Comparison of ENCODE assay signal across 26 cellular contexts in genomic region chr3:132756108-132756650, GRCh38.
"Had no signal": no experiment of that assay in that cellular context is flagged by ENCODE, and none has a peak within 500 bp of the region (broad histone marks: within the 10 kb centered on the region; RNA-seq: fewer than 3 reads in every experiment).

No MANE protein-coding gene starts in this region.

- H3K4me1 Mint-ChIP-seq: activated T-helper 17 cell treated with anti-CD3 and anti-CD28 coated beads, Interleukin-2, amount 50 U/mL, for 72 hours; endodermal cell had no signal

- H3K27me3 Mint-ChIP-seq: activated T-helper 17 cell treated with anti-CD3 and anti-CD28 coated beads, Interleukin-2, amount 50 U/mL, for 72 hours had no signal

- H3K36me3 Mint-ChIP-seq: activated naive CD4-positive, alpha-beta T cell treated with anti-CD3 and anti-CD28 coated beads, Interleukin-2, amount 50 U/mL, for 72 hours; naive thymus-derived CD4-positive, alpha-beta T cell; T-cell had no signal

- H3K9me3 Mint-ChIP-seq: activated naive CD4-positive, alpha-beta T cell treated with anti-CD3 and anti-CD28 coated beads, Interleukin-2, amount 50 U/mL, for 72 hours; activated T-cell treated with anti-CD3 and anti-CD28 coated beads, Interleukin-2, amount 50 U/mL, for 24 hours; activated T-helper 17 cell treated with anti-CD3 and anti-CD28 coated beads, Interleukin-2, amount 50 U/mL, for 72 hours; T-cell; T-helper 2 cell treated with Interferon-gamma antibody and Interleukin-4, amounts not matched to agents 5 μg/mL and 100 μg/mL, for 36 hours had no signal

- H3K4me3 ChIP-seq: adrenal gland, heart right ventricle, lower lobe of right lung, ovary, psoas muscle, thyroid gland, upper lobe of right lung had no signal

- H3K27ac Mint-ChIP-seq: activated CD8-positive, alpha-beta T cell treated with anti-CD3 and anti-CD28 coated beads, Interleukin-2, amount 10 ng/mL, durations not matched to agents 7 days and 5 days; activated naive CD4-positive, alpha-beta T cell treated with anti-CD3 and anti-CD28 coated beads, Interleukin-2, amount 50 U/mL, for 72 hours; activated T-cell treated with anti-CD3 and anti-CD28 coated beads, Interleukin-2, amount 50 U/mL, for 24 hours; activated T-helper 17 cell treated with anti-CD3 and anti-CD28 coated beads, Interleukin-2, amount 50 U/mL, for 72 hours; endodermal cell; naive thymus-derived CD4-positive, alpha-beta T cell; T-cell; T-helper 2 cell treated with Interferon-gamma antibody and Interleukin-4, amounts not matched to agents 5 μg/mL and 100 μg/mL, for 36 hours had no signal

- H3K27ac ChIP-seq: adrenal gland, heart right ventricle, lower lobe of right lung, ovary, psoas muscle, thyroid gland, upper lobe of right lung had no signal

- H3K27me3 ChIP-seq: heart right ventricle, ovary, thyroid gland, upper lobe of right lung had no signal

- H3K36me3 ChIP-seq: adrenal gland, heart right ventricle, lower lobe of right lung, ovary, thyroid gland, upper lobe of right lung had no signal

- H3K4me1 ChIP-seq: adrenal gland, heart right ventricle, lower lobe of right lung, psoas muscle, thyroid gland, upper lobe of right lung had no signal

- H3K9me3 ChIP-seq: adrenal gland, heart right ventricle, lower lobe of right lung, ovary, psoas muscle, thyroid gland, upper lobe of right lung had no signal

- DNase-seq: activated CD4-positive, alpha-beta T cell treated with anti-CD3 and anti-CD28 coated beads for 1 hour; activated CD4-positive, alpha-beta T cell treated with anti-CD3 and anti-CD28 coated beads, Interleukin-2, amount 50 U/mL, for 1 hour; activated CD8-positive, alpha-beta T cell treated with anti-CD3 and anti-CD28 coated beads, Interleukin-2, amount 10 ng/mL, durations not matched to agents 7 days and 5 days; activated T-cell treated with anti-CD3 and anti-CD28 coated beads, Interleukin-2, amount 50 U/mL, for 24 hours; adrenal gland; cerebellar nuclear complex; cortex of kidney; endodermal cell; foreskin fibroblast; heart right ventricle; left colon; lower lobe of right lung; mesendoderm; naive thymus-derived CD4-positive, alpha-beta T cell; ovary; psoas muscle; right cardiac atrium; stimulated activated CD4-positive, alpha-beta T cell treated with anti-CD3 and anti-CD28 coated beads, Interleukin-12 subunit alpha, Interleukin-12 subunit beta, amount 100 ng/mL, for 4 hours; stimulated activated CD4-positive, alpha-beta T cell treated with anti-CD3 and anti-CD28 coated beads, Interleukin-4, amount 100 ng/mL, for 4 hours; stimulated activated naive CD8-positive, alpha-beta T cell treated with anti-CD3 and anti-CD28 coated beads, Interleukin-15, Interleukin-2, amounts not matched to agents 100 U/mL and 50 U/mL, for 24 hours; T-cell; thyroid gland; upper lobe of right lung had no signal

- H3K4me3 Mint-ChIP-seq: activated CD8-positive, alpha-beta T cell treated with anti-CD3 and anti-CD28 coated beads, Interleukin-2, amount 10 ng/mL, durations not matched to agents 7 days and 5 days; activated T-cell treated with anti-CD3 and anti-CD28 coated beads, Interleukin-2, amount 50 U/mL, for 24 hours; activated T-helper 17 cell treated with anti-CD3 and anti-CD28 coated beads, Interleukin-2, amount 50 U/mL, for 72 hours; endodermal cell; naive thymus-derived CD4-positive, alpha-beta T cell; T-cell had no signal
